8 cellular contexts compared by ENCODE assay signal in genomic region chr5:81850932-81851331, GRCh38.
DNase-seq lines count a peak whose midpoint lies in the region; ATAC-seq and TF ChIP-seq lines count a peak whose summit lies in the region.

No MANE protein-coding gene starts in this region.

- no peaks in the 10 kb centered on the region for H3K27me3 ChIP-seq in breast epithelium
- H3K27me3 ChIP-seq in mesenchymal stem cell (ENCODE audit: control insufficient read depth in 1 of 2, insufficient read depth in 1 of 2, low read length in 2 of 2) = no peaks in the 10 kb centered on the region
- H3K27me3 ChIP-seq in upper lobe of left lung = no peaks in the 10 kb centered on the region

- H2BK12ac ChIP-seq in mesenchymal stem cell (ENCODE audit: low read length in 2 of 2) = peak overlapping the region; percentile 30 to 85

- H3K79me1 ChIP-seq in mesenchymal stem cell (replicated peaks; ENCODE audit: low read length, poor library complexity, severe bottlenecking) = no peaks in the 10 kb centered on the region

- no peak for TF ChIP-seq EP300 in upper lobe of left lung (IDR thresholded peaks at IDR 0.05)

- no peak for DNase-seq in activated naive CD4-positive, alpha-beta T cell treated with anti-CD3 and anti-CD28 coated beads for 36 hours
- DNase-seq in activated naive CD4-positive, alpha-beta T cell treated with Interleukin-2 at 50 U/mL for 16 hours = no peak
- no peak for DNase-seq in breast epithelium (ENCODE audit: low spot score in 2 of 2)
- DNase-seq in mesenchymal stem cell = peak; percentile 33
- no peak for DNase-seq in upper lobe of left lung
- no peak for DNase-seq in putamen (ENCODE audit: low spot score)
- DNase-seq in DMS153 treated with DMSO at 0.1 percent for 48 hours (lab: John Stamatoyannopoulos, UW; ENCODE audit: unreplicated experiment) = no peak

- no peak overlapping the region for H2BK5ac ChIP-seq in mesenchymal stem cell (ENCODE audit: low read depth, low read length, poor library complexity, severe bottlenecking)

- TF ChIP-seq CTCF in breast epithelium (IDR thresholded peaks at IDR 0.05) = no peak
- no peak for TF ChIP-seq CTCF in upper lobe of left lung (IDR thresholded peaks at IDR 0.05)

- peak overlapping the region; percentile 96 for H3K9ac ChIP-seq in mesenchymal stem cell (ENCODE audit: low read length)

- H3K4me3 Mint-ChIP-seq in activated naive CD4-positive, alpha-beta T cell treated with anti-CD3 and anti-CD28 coated beads for 36 hours = peak overlapping the region; percentile 86

- intact Hi-C loops in activated naive CD4-positive, alpha-beta T cell treated with anti-CD3 and anti-CD28 coated beads for 36 hours (cut with micrococcal nuclease) = loop anchor here (1.0 to 5.0 kb wide), 8 partner anchors 72 to 427 kb away; partner anchors contain the start of genes RPS23 and SSBP2
- intact Hi-C loops in breast epithelium (cut with DNase I; ENCODE audit: low total_unique reads) = loop anchor here (5.0 kb wide), 1 partner anchor 99 kb away; the partner anchor contains the start of gene SSBP2

- H3K23ac ChIP-seq in mesenchymal stem cell (ENCODE audit: low read length in 2 of 2) = peak overlapping the region in 1 of 2 experiments; percentile 54

- H3K36me3 Mint-ChIP-seq in activated naive CD4-positive, alpha-beta T cell treated with anti-CD3 and anti-CD28 coated beads for 36 hours (ENCODE audit: low read depth) = no peaks in the 10 kb centered on the region

- H3K4ac ChIP-seq in mesenchymal stem cell (ENCODE audit: low read depth in 1 of 2, low read length in 2 of 2) = peak overlapping the region; percentile 36 to 93

- no peaks in the 10 kb centered on the region for H3K9me3 ChIP-seq in breast epithelium
- H3K9me3 ChIP-seq in mesenchymal stem cell (ENCODE audit: control insufficient read depth, low read length) = no peaks in the 10 kb centered on the region
- H3K9me3 ChIP-seq in upper lobe of left lung = no peaks in the 10 kb centered on the region

- H3K14ac ChIP-seq in mesenchymal stem cell (ENCODE audit: low read length in 2 of 2) = peak overlapping the region in 1 of 2 experiments; percentile 44

- ATAC-seq in upper lobe of left lung (ENCODE audit: low FRiP score in 2 of 2) (no peak), HG02678 (IDR thresholded peaks at IDR 0.05; ENCODE audit: unreplicated experiment) (no peak)

- peaks cover 40% of the 10 kb centered on the region for H3K4me1 Mint-ChIP-seq in activated naive CD4-positive, alpha-beta T cell treated with anti-CD3 and anti-CD28 coated beads for 36 hours (ENCODE audit: low read depth)

- H3K18ac ChIP-seq in mesenchymal stem cell (ENCODE audit: low read depth in 1 of 2, low read length in 2 of 2) = peak overlapping the region; percentile 65 to 74

- H2AFZ ChIP-seq in mesenchymal stem cell (ENCODE audit: low read depth, low read length) = peak overlapping the region; percentile 76

- H3K36me3 ChIP-seq in breast epithelium = no peaks in the 10 kb centered on the region
- H3K36me3 ChIP-seq in mesenchymal stem cell (ENCODE audit: control insufficient read depth in 1 of 2, insufficient read depth in 2 of 2, low read depth in 1 of 2, low read length in 2 of 2) = no peaks in the 10 kb centered on the region
- no peaks in the 10 kb centered on the region for H3K36me3 ChIP-seq in upper lobe of left lung

- TF ChIP-seq POLR2A in breast epithelium (IDR thresholded peaks at IDR 0.05) (no peak), upper lobe of left lung (IDR thresholded peaks at IDR 0.05) (no peak)

- CTCF ChIA-PET in activated naive CD4-positive, alpha-beta T cell treated with anti-CD3 and anti-CD28 coated beads for 36 hours (lab: Charles Lee) = interaction anchor here (0.8 to 4.4 kb wide), 7 partner anchors 10 to 426 kb away, joined by 3 to 23 read pairs (median 3); partner anchors contain the start of gene SSBP2

- WGBS in mesenchymal stem cell = 21% methylated on average over 2 of the region's 2 CpGs
- WGBS in upper lobe of left lung, 2 donors = 29% methylated on average over 2 of the region's 2 CpGs

- no peak overlapping the region for H2BK15ac ChIP-seq in mesenchymal stem cell (ENCODE audit: low read depth, poor library complexity, severe bottlenecking)

- H3K27me3 Mint-ChIP-seq in activated naive CD4-positive, alpha-beta T cell treated with anti-CD3 and anti-CD28 coated beads for 36 hours (ENCODE audit: low read depth) = no peaks in the 10 kb centered on the region

- H3K4me1 ChIP-seq in breast epithelium = peaks cover 14 to 23% of the 10 kb centered on the region in 2 donors
- H3K4me1 ChIP-seq in mesenchymal stem cell (ENCODE audit: control insufficient read depth, insufficient read depth, low read depth, low read length) = peaks cover 17% of the 10 kb centered on the region
- H3K4me1 ChIP-seq in upper lobe of left lung = peaks cover 24 to 43% (median 31%) of the 10 kb centered on the region in 4 donors

- H2AK5ac ChIP-seq in mesenchymal stem cell (ENCODE audit: low read length, severe bottlenecking) = peak overlapping the region; percentile 25

- no peak overlapping the region for H4K8ac ChIP-seq in mesenchymal stem cell (ENCODE audit: low read length)

- no peaks in the 10 kb centered on the region for H3K9me3 Mint-ChIP-seq in activated naive CD4-positive, alpha-beta T cell treated with anti-CD3 and anti-CD28 coated beads for 36 hours

- H3K4me3 ChIP-seq in breast epithelium (peak overlapping the region in 1 of 3 donors; percentile 74), mesenchymal stem cell (ENCODE audit: insufficient read depth in 1 of 2, low read depth in 1 of 2, low read length in 2 of 2) (peak overlapping the region in 1 of 2 experiments; percentile 73), upper lobe of left lung (peak overlapping the region in 2 of 4 donors; percentile 53 to 62)

- peak overlapping the region; percentile 92 for H3K27ac Mint-ChIP-seq in activated naive CD4-positive, alpha-beta T cell treated with anti-CD3 and anti-CD28 coated beads for 36 hours

- peak overlapping the region; percentile 6 for H4K91ac ChIP-seq in mesenchymal stem cell (ENCODE audit: low read length)

- H3K27ac ChIP-seq in breast epithelium = peak overlapping the region; percentile 90 to 93
- H3K27ac ChIP-seq in mesenchymal stem cell (ENCODE audit: low read length, poor library complexity, severe bottlenecking) = peak overlapping the region; percentile 99
- H3K27ac ChIP-seq in upper lobe of left lung = peak overlapping the region; percentile 73 to 92 (median 86)

- H3K4me2 ChIP-seq in mesenchymal stem cell (ENCODE audit: low read length, poor library complexity, severe bottlenecking) = peak overlapping the region; percentile 77

- H2BK120ac ChIP-seq in mesenchymal stem cell (ENCODE audit: low read depth, low read length) = peak overlapping the region; percentile 29
